17 cellular contexts compared by ENCODE assay signal in the genomic region with DNA sequence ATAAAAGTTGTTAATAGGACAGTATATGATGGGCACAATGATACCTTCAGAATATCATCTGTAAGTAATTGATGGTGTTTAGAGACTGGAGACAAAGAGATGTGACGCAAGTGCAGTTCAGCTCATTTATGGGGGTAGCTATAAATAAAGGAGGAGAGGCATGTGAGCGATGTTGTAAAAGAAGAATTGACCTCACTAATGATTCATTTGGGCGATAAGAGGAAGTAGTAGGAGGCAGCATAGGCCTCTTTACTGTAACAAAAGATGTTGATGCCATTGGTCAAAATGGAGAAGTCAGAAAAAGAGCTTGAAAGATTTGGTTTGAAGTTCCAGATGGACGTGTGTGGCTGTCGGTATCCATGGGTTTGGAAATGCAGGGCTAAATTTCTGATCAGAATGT.
DNase-seq lines count a peak whose midpoint lies in the region; ATAC-seq and TF ChIP-seq lines count a peak whose summit lies in the region.
"Had no signal": no experiment of that assay in that cellular context is flagged by ENCODE, and none has a peak within 500 bp of the region (broad histone marks: within the 10 kb centered on the region; RNA-seq: fewer than 3 reads in every experiment).

No MANE protein-coding gene starts in this region.

- H3K4me3 ChIP-seq in NB4 (ENCODE audit: low read depth, low read length), result no peak overlapping the region
- no peak overlapping the region for H3K4me3 ChIP-seq in transverse colon
- H3K4me3 ChIP-seq: adrenal gland, mucosa of descending colon had no signal

- no peak overlapping the region for H3K27ac ChIP-seq in transverse colon

- H3K4me3 Mint-ChIP-seq in dendritic cell treated with granulocyte-macrophage colony-stimulating factor and Interleukin-4, amounts not matched to agents 40 ng/mL and 50 ng/mL, for 4 days, result peak overlapping the region; percentile 35
- H3K4me3 Mint-ChIP-seq: activated CD4-positive, alpha-beta T cell treated with anti-CD3 and anti-CD28 coated beads for 36 hours; activated T-cell treated with anti-CD3 and anti-CD28 coated beads, Interleukin-2, amount 50 U/mL, for 4 hours had no signal

- in situ Hi-C loops in transverse colon (cut with MboI; ENCODE audit: low pct_ligation_motif_present in 1 of 4, low pct_unique_long_range_greater_than_20kb in 1 of 4, low sequenced_read_pairs in 3 of 4), result no loop called here

- no peaks in the 10 kb centered on the region for H3K4me1 ChIP-seq in transverse colon

- WGBS in transverse colon (ENCODE audit: low coverage in 1 of 2), 2 donors, result 48 to 67% methylated on average over 5 of the region's 5 CpGs

- no peaks in the 10 kb centered on the region for H3K9me3 ChIP-seq in transverse colon
- H3K9me3 ChIP-seq: adrenal gland, mucosa of descending colon had no signal

- DNase-seq in DMS153 treated with DMSO at 0.1 percent for 48 hours (lab: John Stamatoyannopoulos, UW; ENCODE audit: unreplicated experiment), result peak; percentile 21
- DNase-seq in NB4 (ENCODE audit: low read depth), result peak; percentile 82
- peak; percentile 41 for DNase-seq in non-pigmented ciliary epithelial cell (ENCODE audit: low read depth)
- DNase-seq in RPMI8226, result no peak
- DNase-seq in transverse colon, result no peak
- DNase-seq: activated CD4-positive, alpha-beta T cell treated with anti-CD3 and anti-CD28 coated beads for 36 hours; activated T-cell treated with anti-CD3 and anti-CD28 coated beads, Interleukin-2, amount 50 U/mL, for 4 hours; adrenal gland; C1 segment of cervical spinal cord; dermis blood vessel endothelial cell; Karpas-422; mucosa of descending colon; NCI-H2081 treated with DMSO at 0.1 percent for 48 hours; stimulated activated naive CD4-positive, alpha-beta T cell had no signal

- TF ChIP-seq CTCF in NB4 (IDR thresholded peaks at IDR 0.05; ENCODE audit: low read depth, low read length) (no peak), transverse colon (IDR thresholded peaks at IDR 0.05) (no peak)

- no peak for ATAC-seq in GM19397 (IDR thresholded peaks at IDR 0.05; ENCODE audit: unreplicated experiment)
- no peak for ATAC-seq in HG03442 (IDR thresholded peaks at IDR 0.05; ENCODE audit: unreplicated experiment)
- ATAC-seq: activated CD4-positive, alpha-beta T cell treated with anti-CD3 and anti-CD28 coated beads for 36 hours; activated T-cell treated with anti-CD3 and anti-CD28 coated beads, Interleukin-2, amount 50 U/mL, for 4 hours; mucosa of descending colon had no signal

- H3K9me3 Mint-ChIP-seq in dendritic cell treated with granulocyte-macrophage colony-stimulating factor and Interleukin-4, amounts not matched to agents 40 ng/mL and 50 ng/mL, for 4 days, result peaks cover 8% of the 10 kb centered on the region

- H3K27me3 Mint-ChIP-seq in dendritic cell treated with granulocyte-macrophage colony-stimulating factor and Interleukin-4, amounts not matched to agents 40 ng/mL and 50 ng/mL, for 4 days, result no peaks in the 10 kb centered on the region
- H3K27me3 Mint-ChIP-seq: activated CD4-positive, alpha-beta T cell treated with anti-CD3 and anti-CD28 coated beads for 36 hours had no signal

- TF ChIP-seq POLR2A in NB4 (IDR thresholded peaks at IDR 0.05; ENCODE audit: extremely low read depth, insufficient read length) (no peak), transverse colon (IDR thresholded peaks at IDR 0.05) (no peak)

- H3K27ac Mint-ChIP-seq in dendritic cell treated with granulocyte-macrophage colony-stimulating factor and Interleukin-4, amounts not matched to agents 40 ng/mL and 50 ng/mL, for 4 days, result peak overlapping the region; percentile 77
- H3K27ac Mint-ChIP-seq: activated CD4-positive, alpha-beta T cell treated with anti-CD3 and anti-CD28 coated beads for 36 hours had no signal

- intact Hi-C loops in dendritic cell treated with granulocyte-macrophage colony-stimulating factor and Interleukin-4, amounts not matched to agents 40 ng/mL and 50 ng/mL, for 4 days (cut with micrococcal nuclease), result loop anchor here (10.0 kb wide), 1 partner anchor 335 kb away; no protein-coding TSS in a partner anchor
- intact Hi-C loops in transverse colon (cut with DNase I; ENCODE audit: low total_unique reads), result no loop called here

- H3K27me3 ChIP-seq in transverse colon, result no peaks in the 10 kb centered on the region
- H3K27me3 ChIP-seq: adrenal gland had no signal

- no peaks in the 10 kb centered on the region for H3K36me3 ChIP-seq in transverse colon
- H3K36me3 ChIP-seq: adrenal gland had no signal

- peaks cover 25% of the 10 kb centered on the region for H3K4me1 Mint-ChIP-seq in dendritic cell treated with granulocyte-macrophage colony-stimulating factor and Interleukin-4, amounts not matched to agents 40 ng/mL and 50 ng/mL, for 4 days (ENCODE audit: low read depth)
- H3K4me1 Mint-ChIP-seq: activated CD4-positive, alpha-beta T cell treated with anti-CD3 and anti-CD28 coated beads for 36 hours had no signal

- TF ChIP-seq EP300 in transverse colon (IDR thresholded peaks at IDR 0.05; ENCODE audit: low read depth), result no peak

- no peaks in the 10 kb centered on the region for H3K36me3 Mint-ChIP-seq in dendritic cell treated with granulocyte-macrophage colony-stimulating factor and Interleukin-4, amounts not matched to agents 40 ng/mL and 50 ng/mL, for 4 days (ENCODE audit: low read depth)

Comparison
In these comparisons a context has a peak if more than half of its experiments do, and no peak if none do; other contexts are left out.
1. DNase-seq: peak in DMS153 treated with DMSO at 0.1 percent for 48 hours (single experiment), NB4 (single experiment) and non-pigmented ciliary epithelial cell (single experiment); none in RPMI8226 (single experiment) and transverse colon (single experiment).